In genomic region chr12:102119674-102120563, GRCh38 we compare ENCODE assay signal across 8 cellular contexts. TPM values are rescaled to one million over a fixed set of nuclear protein-coding genes. Genes with fewer than 3 reads are reported as not detected.
DNase-seq lines count a peak whose midpoint lies in the region; ATAC-seq and TF ChIP-seq lines count a peak whose summit lies in the region.

TSS of gene NUP37 (minus strand) at chr12:102120114. CDS start at chr12:102118518, 1,596 bp downstream.
A gene with protein sequence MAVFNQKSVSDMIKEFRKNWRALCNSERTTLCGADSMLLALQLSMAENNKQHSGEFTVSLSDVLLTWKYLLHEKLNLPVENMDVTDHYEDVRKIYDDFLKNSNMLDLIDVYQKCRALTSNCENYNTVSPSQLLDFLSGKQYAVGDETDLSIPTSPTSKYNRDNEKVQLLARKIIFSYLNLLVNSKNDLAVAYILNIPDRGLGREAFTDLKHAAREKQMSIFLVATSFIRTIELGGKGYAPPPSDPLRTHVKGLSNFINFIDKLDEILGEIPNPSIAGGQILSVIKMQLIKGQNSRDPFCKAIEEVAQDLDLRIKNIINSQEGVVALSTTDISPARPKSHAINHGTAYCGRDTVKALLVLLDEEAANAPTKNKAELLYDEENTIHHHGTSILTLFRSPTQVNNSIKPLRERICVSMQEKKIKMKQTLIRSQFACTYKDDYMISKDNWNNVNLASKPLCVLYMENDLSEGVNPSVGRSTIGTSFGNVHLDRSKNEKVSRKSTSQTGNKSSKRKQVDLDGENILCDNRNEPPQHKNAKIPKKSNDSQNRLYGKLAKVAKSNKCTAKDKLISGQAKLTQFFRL (plus strand): TSS chr12:102120183. CDS start chr12:102123889, 3,706 bp downstream.

- DNase-seq in NCI-H1694 treated with DMSO at 0.1 percent for 48 hours (lab: John Stamatoyannopoulos, UW): peak; percentile 79
- DNase-seq in T-helper 17 cell: peak; percentile 85 to 92 (median 86)
- DNase-seq in anterior cingulate cortex (lab: John Stamatoyannopoulos, UW): peak; percentile 31 to 92 (median 82)
- DNase-seq in right cardiac atrium: peak; percentile 91 to 97 (median 96)
- DNase-seq in pulmonary artery endothelial cell (ENCODE audit: low read depth, low spot score): peak; percentile 47
- peak; percentile 94 to 97 for DNase-seq in aorta

- H3K4me1 ChIP-seq in right cardiac atrium (ENCODE audit: control insufficient read depth, insufficient read depth, low read length) (peaks cover 3% of the 10 kb centered on the region), aorta (ENCODE audit: control insufficient read depth in 1 of 2, insufficient read depth in 2 of 2, low read length in 2 of 2) (peaks cover 0 to 3% of the 10 kb centered on the region in 2 donors)

- H3K4me3 ChIP-seq in right cardiac atrium (ENCODE audit: low read length) (peak within 1 kb of the TSS; percentile 80), aorta (ENCODE audit: low read length in 2 of 2) (peak within 1 kb of the TSS; percentile 77 to 79)

- peak within 1 kb of the TSS; percentile 91 for H3K27ac Mint-ChIP-seq in T-helper 17 cell

- ATAC-seq in HG02884 (IDR thresholded peaks at IDR 0.05; ENCODE audit: unreplicated experiment): peak; percentile 91
- ATAC-seq in T-helper 17 cell: peak; percentile 95
- peak; percentile 100 for ATAC-seq in right cardiac atrium
- ATAC-seq in aorta (ENCODE audit: low FRiP score): peak; percentile 98

- H3K9me3 ChIP-seq in T-helper 17 cell (ENCODE audit: control insufficient read depth, low read length, poor library complexity, severe bottlenecking) (no peaks in the 10 kb centered on the region), right cardiac atrium (ENCODE audit: control insufficient read depth, low read length) (no peaks in the 10 kb centered on the region), aorta (ENCODE audit: control insufficient read depth, low read length) (no peaks in the 10 kb centered on the region)

- H3K27me3 ChIP-seq in right cardiac atrium (ENCODE audit: control insufficient read depth, insufficient read depth) (no peaks in the 10 kb centered on the region), aorta (ENCODE audit: control insufficient read depth in 1 of 2, insufficient read depth in 2 of 2, low read length in 1 of 2) (no peaks in the 10 kb centered on the region)

- H3K27ac ChIP-seq in right cardiac atrium (ENCODE audit: low read length) (peak within 1 kb of the TSS; percentile 79), aorta (ENCODE audit: low read depth in 1 of 2, low read length in 2 of 2) (peak within 1 kb of the TSS; percentile 6 to 41)

- under 1% methylated on average over 62 of the region's 62 CpGs for WGBS in right cardiac atrium
- WGBS in aorta, 2 donors: 0% methylated on average over 62 of the region's 62 CpGs

- peak; percentile 95 for TF ChIP-seq POLR2A in GM15510 (IDR thresholded peaks at IDR 0.05; ENCODE audit: borderline replicate concordance, extremely low read depth, insufficient read length)

- peak within 1 kb of the TSS; percentile 90 for H3K4me3 Mint-ChIP-seq in T-helper 17 cell

- intact Hi-C loops in right cardiac atrium (cut with DNase I) (no loop called here), aorta (cut with DNase I) (loop anchor here (5.0 to 10.0 kb wide), 3 partner anchors 55 to 362 kb away; partner anchors contain the start of genes IGF1 (in 2 of the 2) and WASHC3 (in 2 of the 2))

- no peaks in the 10 kb centered on the region for H3K36me3 ChIP-seq in aorta (ENCODE audit: control insufficient read depth in 1 of 2, insufficient read depth in 2 of 2, low read length in 1 of 2)

- H3K27me3 Mint-ChIP-seq in T-helper 17 cell: no peaks in the 10 kb centered on the region

- peaks cover 3% of the 10 kb centered on the region for H3K36me3 Mint-ChIP-seq in T-helper 17 cell (ENCODE audit: low read depth)

- peaks cover 14% of the 10 kb centered on the region for H3K4me1 Mint-ChIP-seq in T-helper 17 cell

RNA-seq across cellular contexts. Expression of gene NUP37, which starts in this region (rescaled TPM):
- total RNA-seq in T-helper 17 cell (10 to 100 TPM; 11.0 to 12.5 TPM), right cardiac atrium (10 to 100 TPM; 13.3 to 18.3 (median 16.3) TPM), pulmonary artery endothelial cell (40.4 and 54.8 TPM in 2 replicates), aorta (10 to 100 TPM; 12.6 to 16.1 TPM)
- polyA plus RNA-seq in right cardiac atrium (17.0 TPM), aorta (1 to 10 TPM; 9.5 to 9.7 TPM)

RNA-seq across cellular contexts. Expression of the second gene that starts in this region (rescaled TPM):
- 1 to 10 TPM; 2.8 to 3.4 TPM for total RNA-seq in T-helper 17 cell
- total RNA-seq in right cardiac atrium: 1 to 10 TPM in 1 of 4 donors, under 1 TPM in 3; 0.47 to 1.3 (median 0.81) TPM
- polyA plus RNA-seq in right cardiac atrium: 0.43 TPM
- total RNA-seq in pulmonary artery endothelial cell: 13.7 and 27.5 TPM in 2 replicates
- total RNA-seq in aorta: 1 to 10 TPM; 2.9 to 7.2 TPM
- polyA plus RNA-seq in aorta: 1 to 10 TPM in 1 of 2 donors, under 1 TPM in 1; 0.41 to 1.1 TPM

Comparison
In these comparisons a context has a peak if more than half of its experiments do, and no peak if none do; other contexts are left out.
1. Peak in every context shown above with its lines: DNase-seq, ATAC-seq, H3K4me3 ChIP-seq and H3K27ac ChIP-seq.
2. intact Hi-C loops: an anchor here in aorta (5.0 to 10.0 kb wide); none called in right cardiac atrium.